Comparison of ENCODE assay signal across 1 cellular context in genomic region chr10:46284286-46285229, GRCh38.
TF ChIP-seq lines count a peak whose summit lies in the region.

No MANE protein-coding gene starts in this region.

TF ChIP-seq in HepG2, 621 proteins besides CTCF, POLR2A, EP300 and RAD21 (continued from another document and continues in another):
- TF ChIP-seq, protein P1, sequence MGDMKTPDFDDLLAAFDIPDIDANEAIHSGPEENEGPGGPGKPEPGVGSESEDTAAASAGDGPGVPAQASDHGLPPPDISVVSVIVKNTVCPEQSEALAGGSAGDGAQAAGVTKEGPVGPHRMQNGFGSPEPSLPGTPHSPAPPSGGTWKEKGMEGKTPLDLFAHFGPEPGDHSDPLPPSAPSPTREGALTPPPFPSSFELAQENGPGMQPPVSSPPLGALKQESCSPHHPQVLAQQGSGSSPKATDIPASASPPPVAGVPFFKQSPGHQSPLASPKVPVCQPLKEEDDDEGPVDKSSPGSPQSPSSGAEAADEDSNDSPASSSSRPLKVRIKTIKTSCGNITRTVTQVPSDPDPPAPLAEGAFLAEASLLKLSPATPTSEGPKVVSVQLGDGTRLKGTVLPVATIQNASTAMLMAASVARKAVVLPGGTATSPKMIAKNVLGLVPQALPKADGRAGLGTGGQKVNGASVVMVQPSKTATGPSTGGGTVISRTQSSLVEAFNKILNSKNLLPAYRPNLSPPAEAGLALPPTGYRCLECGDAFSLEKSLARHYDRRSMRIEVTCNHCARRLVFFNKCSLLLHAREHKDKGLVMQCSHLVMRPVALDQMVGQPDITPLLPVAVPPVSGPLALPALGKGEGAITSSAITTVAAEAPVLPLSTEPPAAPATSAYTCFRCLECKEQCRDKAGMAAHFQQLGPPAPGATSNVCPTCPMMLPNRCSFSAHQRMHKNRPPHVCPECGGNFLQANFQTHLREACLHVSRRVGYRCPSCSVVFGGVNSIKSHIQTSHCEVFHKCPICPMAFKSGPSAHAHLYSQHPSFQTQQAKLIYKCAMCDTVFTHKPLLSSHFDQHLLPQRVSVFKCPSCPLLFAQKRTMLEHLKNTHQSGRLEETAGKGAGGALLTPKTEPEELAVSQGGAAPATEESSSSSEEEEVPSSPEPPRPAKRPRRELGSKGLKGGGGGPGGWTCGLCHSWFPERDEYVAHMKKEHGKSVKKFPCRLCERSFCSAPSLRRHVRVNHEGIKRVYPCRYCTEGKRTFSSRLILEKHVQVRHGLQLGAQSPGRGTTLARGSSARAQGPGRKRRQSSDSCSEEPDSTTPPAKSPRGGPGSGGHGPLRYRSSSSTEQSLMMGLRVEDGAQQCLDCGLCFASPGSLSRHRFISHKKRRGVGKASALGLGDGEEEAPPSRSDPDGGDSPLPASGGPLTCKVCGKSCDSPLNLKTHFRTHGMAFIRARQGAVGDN (CRISPR knock-in tag; IDR thresholded peaks at IDR 0.05) = peak; percentile 75
- TF ChIP-seq ASH2L (IDR thresholded peaks at IDR 0.05; ENCODE audit: insufficient read length, low read depth, low read length) = no peak
- no peak for TF ChIP-seq NONO (IDR thresholded peaks at IDR 0.05)
- 0 out of 2 replicates have a peak, but pooled peaks have one; percentile 37 for TF ChIP-seq NONO (CRISPR knock-in tag; conservative IDR thresholded peaks at IDR 0.05)
- no peak for TF ChIP-seq KAT7 (CRISPR knock-in tag; IDR thresholded peaks at IDR 0.05; ENCODE audit: borderline replicate concordance)
- no peak for TF ChIP-seq DR1 (CRISPR knock-in tag; IDR thresholded peaks at IDR 0.05)
- no peak for TF ChIP-seq ARNT (IDR thresholded peaks at IDR 0.05)
- TF ChIP-seq POLR2AphosphoS5 (IDR thresholded peaks at IDR 0.05; ENCODE audit: low read depth, low read length) = no peak
- no peak for TF ChIP-seq ZNF776 (CRISPR knock-in tag; IDR thresholded peaks at IDR 0.05)
- no peak for TF ChIP-seq ZNF563 (CRISPR knock-in tag; IDR thresholded peaks at IDR 0.05)
- no peak for TF ChIP-seq ZKSCAN5 (CRISPR knock-in tag; IDR thresholded peaks at IDR 0.05)
- no peak for TF ChIP-seq RELA (CRISPR knock-in tag; IDR thresholded peaks at IDR 0.05)
- TF ChIP-seq KLF11 (CRISPR knock-in tag; IDR thresholded peaks at IDR 0.05) = no peak
- TF ChIP-seq POGZ (CRISPR knock-in tag; IDR thresholded peaks at IDR 0.05) = no peak
- TF ChIP-seq SOX6 (IDR thresholded peaks at IDR 0.05) = no peak
- TF ChIP-seq SOX6 (CRISPR knock-in tag; IDR thresholded peaks at IDR 0.05) = 0 out of 2 replicates have a peak, but pooled peaks have one; percentile 11
- no peak for TF ChIP-seq ZFAT (CRISPR knock-in tag; conservative IDR thresholded peaks at IDR 0.05)
- peak; percentile 60; the same call in 1 of the 2 replicates for TF ChIP-seq ZFP91 (CRISPR knock-in tag; IDR thresholded peaks at IDR 0.05; ENCODE audit: borderline replicate concordance)
- no peak for TF ChIP-seq ZSCAN12 (CRISPR knock-in tag; IDR thresholded peaks at IDR 0.05)
- TF ChIP-seq ZNF24 (IDR thresholded peaks at IDR 0.05) = no peak
- TF ChIP-seq MXD3 (CRISPR knock-in tag; IDR thresholded peaks at IDR 0.05) = peak; percentile 66; the same call in 1 of the 2 replicates
- no peak for TF ChIP-seq GATAD2A (CRISPR knock-in tag; IDR thresholded peaks at IDR 0.05)
- no peak for TF ChIP-seq EHMT2 (IDR thresholded peaks at IDR 0.05; ENCODE audit: borderline replicate concordance, low read depth, low read length)
- TF ChIP-seq, protein P2, sequence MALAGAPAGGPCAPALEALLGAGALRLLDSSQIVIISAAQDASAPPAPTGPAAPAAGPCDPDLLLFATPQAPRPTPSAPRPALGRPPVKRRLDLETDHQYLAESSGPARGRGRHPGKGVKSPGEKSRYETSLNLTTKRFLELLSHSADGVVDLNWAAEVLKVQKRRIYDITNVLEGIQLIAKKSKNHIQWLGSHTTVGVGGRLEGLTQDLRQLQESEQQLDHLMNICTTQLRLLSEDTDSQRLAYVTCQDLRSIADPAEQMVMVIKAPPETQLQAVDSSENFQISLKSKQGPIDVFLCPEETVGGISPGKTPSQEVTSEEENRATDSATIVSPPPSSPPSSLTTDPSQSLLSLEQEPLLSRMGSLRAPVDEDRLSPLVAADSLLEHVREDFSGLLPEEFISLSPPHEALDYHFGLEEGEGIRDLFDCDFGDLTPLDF (CRISPR knock-in tag; IDR thresholded peaks at IDR 0.05) = no peak
- TF ChIP-seq, protein P3, sequence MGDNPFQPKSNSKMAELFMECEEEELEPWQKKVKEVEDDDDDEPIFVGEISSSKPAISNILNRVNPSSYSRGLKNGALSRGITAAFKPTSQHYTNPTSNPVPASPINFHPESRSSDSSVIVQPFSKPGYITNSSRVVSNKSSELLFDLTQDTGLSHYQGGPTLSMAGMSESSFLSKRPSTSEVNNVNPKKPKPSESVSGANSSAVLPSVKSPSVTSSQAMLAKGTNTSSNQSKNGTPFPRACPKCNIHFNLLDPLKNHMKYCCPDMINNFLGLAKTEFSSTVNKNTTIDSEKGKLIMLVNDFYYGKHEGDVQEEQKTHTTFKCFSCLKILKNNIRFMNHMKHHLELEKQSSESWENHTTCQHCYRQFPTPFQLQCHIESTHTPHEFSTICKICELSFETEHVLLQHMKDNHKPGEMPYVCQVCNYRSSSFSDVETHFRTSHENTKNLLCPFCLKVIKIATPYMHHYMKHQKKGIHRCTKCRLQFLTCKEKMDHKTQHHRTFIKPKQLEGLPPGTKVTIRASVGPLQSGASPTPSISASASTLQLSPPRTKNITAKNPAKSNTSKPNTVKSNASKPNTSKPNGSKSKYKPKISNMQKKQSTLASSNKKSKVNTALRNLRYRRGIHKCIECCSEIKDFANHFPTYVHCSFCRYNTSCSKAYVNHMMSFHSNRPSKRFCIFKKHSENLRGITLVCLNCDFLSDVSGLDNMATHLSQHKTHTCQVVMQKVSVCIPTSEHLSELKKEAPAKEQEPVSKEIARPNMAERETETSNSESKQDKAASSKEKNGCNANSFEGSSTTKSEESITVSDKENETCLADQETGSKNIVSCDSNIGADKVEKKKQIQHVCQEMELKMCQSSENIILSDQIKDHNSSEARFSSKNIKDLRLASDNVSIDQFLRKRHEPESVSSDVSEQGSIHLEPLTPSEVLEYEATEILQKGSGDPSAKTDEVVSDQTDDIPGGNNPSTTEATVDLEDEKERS (CRISPR knock-in tag; IDR thresholded peaks at IDR 0.05) = no peak
- TF ChIP-seq, protein P4, sequence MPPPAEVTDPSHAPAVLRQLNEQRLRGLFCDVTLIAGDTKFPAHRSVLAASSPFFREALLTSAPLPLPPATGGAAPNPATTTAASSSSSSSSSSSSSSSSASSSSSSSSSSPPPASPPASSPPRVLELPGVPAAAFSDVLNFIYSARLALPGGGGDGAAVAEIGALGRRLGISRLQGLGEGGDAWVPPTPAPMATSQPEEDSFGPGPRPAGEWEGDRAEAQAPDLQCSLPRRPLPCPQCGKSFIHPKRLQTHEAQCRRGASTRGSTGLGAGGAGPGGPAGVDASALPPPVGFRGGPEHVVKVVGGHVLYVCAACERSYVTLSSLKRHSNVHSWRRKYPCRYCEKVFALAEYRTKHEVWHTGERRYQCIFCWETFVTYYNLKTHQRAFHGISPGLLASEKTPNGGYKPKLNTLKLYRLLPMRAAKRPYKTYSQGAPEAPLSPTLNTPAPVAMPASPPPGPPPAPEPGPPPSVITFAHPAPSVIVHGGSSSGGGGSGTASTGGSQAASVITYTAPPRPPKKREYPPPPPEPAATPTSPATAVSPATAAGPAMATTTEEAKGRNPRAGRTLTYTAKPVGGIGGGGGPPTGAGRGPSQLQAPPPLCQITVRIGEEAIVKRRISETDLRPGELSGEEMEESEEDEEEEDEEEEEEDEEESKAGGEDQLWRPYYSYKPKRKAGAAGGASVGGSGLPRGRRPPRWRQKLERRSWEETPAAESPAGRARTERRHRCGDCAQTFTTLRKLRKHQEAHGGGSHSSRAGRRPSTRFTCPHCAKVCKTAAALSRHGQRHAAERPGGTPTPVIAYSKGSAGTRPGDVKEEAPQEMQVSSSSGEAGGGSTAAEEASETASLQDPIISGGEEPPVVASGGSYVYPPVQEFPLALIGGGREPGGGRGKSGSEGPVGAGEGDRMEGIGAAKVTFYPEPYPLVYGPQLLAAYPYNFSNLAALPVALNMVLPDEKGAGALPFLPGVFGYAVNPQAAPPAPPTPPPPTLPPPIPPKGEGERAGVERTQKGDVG (CRISPR knock-in tag; IDR thresholded peaks at IDR 0.05; ENCODE audit: borderline replicate concordance) = no peak
- no peak for TF ChIP-seq ZNF205 (CRISPR knock-in tag; IDR thresholded peaks at IDR 0.05)
- TF ChIP-seq, protein P5, sequence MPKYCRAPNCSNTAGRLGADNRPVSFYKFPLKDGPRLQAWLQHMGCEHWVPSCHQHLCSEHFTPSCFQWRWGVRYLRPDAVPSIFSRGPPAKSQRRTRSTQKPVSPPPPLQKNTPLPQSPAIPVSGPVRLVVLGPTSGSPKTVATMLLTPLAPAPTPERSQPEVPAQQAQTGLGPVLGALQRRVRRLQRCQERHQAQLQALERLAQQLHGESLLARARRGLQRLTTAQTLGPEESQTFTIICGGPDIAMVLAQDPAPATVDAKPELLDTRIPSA (CRISPR knock-in tag; IDR thresholded peaks at IDR 0.05; ENCODE audit: borderline replicate concordance) = no peak
- TF ChIP-seq AKNA (CRISPR knock-in tag; IDR thresholded peaks at IDR 0.05; ENCODE audit: borderline replicate concordance) = no peak
- TF ChIP-seq DMAP1 (CRISPR knock-in tag; IDR thresholded peaks at IDR 0.05) = no peak
- no peak for TF ChIP-seq RARG (CRISPR knock-in tag; IDR thresholded peaks at IDR 0.05; ENCODE audit: low read depth)
- no peak for TF ChIP-seq REPIN1 (CRISPR knock-in tag; IDR thresholded peaks at IDR 0.05; ENCODE audit: borderline replicate concordance, low read depth)
- TF ChIP-seq, protein P6, sequence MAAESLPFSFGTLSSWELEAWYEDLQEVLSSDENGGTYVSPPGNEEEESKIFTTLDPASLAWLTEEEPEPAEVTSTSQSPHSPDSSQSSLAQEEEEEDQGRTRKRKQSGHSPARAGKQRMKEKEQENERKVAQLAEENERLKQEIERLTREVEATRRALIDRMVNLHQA (CRISPR knock-in tag; IDR thresholded peaks at IDR 0.05) = no peak
- TF ChIP-seq ZNF367 (CRISPR knock-in tag; IDR thresholded peaks at IDR 0.05; ENCODE audit: borderline replicate concordance) = no peak
- TF ChIP-seq ZNF724P (CRISPR knock-in tag; IDR thresholded peaks at IDR 0.05; ENCODE audit: borderline replicate concordance) = peak; percentile 44; the same call in 1 of the 2 replicates
- TF ChIP-seq ZNF160 (CRISPR knock-in tag; IDR thresholded peaks at IDR 0.05) = no peak
